10 cellular contexts compared by ENCODE assay signal in genomic region chr5:133952729-133953567, GRCh38. TPM values are rescaled to one million over a fixed set of nuclear protein-coding genes. Genes with fewer than 3 reads are reported as not detected.
DNase-seq lines count a peak whose midpoint lies in the region; ATAC-seq, FAIRE-seq and TF ChIP-seq lines count a peak whose summit lies in the region.
"Had no signal": no experiment of that assay in that cellular context is flagged by ENCODE, and none has a peak within 500 bp of the region (broad histone marks: within the 10 kb centered on the region; RNA-seq: fewer than 3 reads in every experiment).

No MANE protein-coding gene starts in this region.

- H3K4me2 ChIP-seq in H9 (ENCODE audit: insufficient read depth, insufficient read length, low read length): no peak overlapping the region

- peaks cover 2 to 3% of the 10 kb centered on the region in 2 donors for H3K36me3 ChIP-seq in small intestine (ENCODE audit: control insufficient read depth in 2 of 2, insufficient read depth in 2 of 2, low read length in 2 of 2)

- H2BK120ac ChIP-seq in H9 (ENCODE audit: low read depth, low read length, poor library complexity, severe bottlenecking): no peak overlapping the region

- no peak overlapping the region for H4K91ac ChIP-seq in H9 (ENCODE audit: insufficient read length, low read depth, low read length)

- H3K9me3 ChIP-seq in H9 (ENCODE audit: control insufficient read depth, low read depth, low read length) (no peaks in the 10 kb centered on the region), right cardiac atrium (ENCODE audit: control insufficient read depth, low read length) (no peaks in the 10 kb centered on the region), small intestine (ENCODE audit: control insufficient read depth, low read depth) (no peaks in the 10 kb centered on the region)

- H3K4ac ChIP-seq in H9 (ENCODE audit: low read depth, low read length): no peak overlapping the region

- H2BK20ac ChIP-seq in H9 (ENCODE audit: low read depth, low read length, poor library complexity, severe bottlenecking): no peak overlapping the region

- H3K4me3 ChIP-seq in astrocyte of the cerebellum (ENCODE audit: low read depth, low read length): no peak overlapping the region
- H3K4me3 ChIP-seq in right cardiac atrium (ENCODE audit: low read length): no peak overlapping the region
- H3K4me3 ChIP-seq in small intestine (ENCODE audit: low read depth in 1 of 2, low read length in 2 of 2): no peak overlapping the region

- H3K18ac ChIP-seq in H9 (ENCODE audit: insufficient read length, low read depth, low read length): no peak overlapping the region

- H3K23ac ChIP-seq in H9 (ENCODE audit: insufficient read length, low read depth, low read length): no peak overlapping the region

- no peak overlapping the region for H2BK12ac ChIP-seq in H9 (ENCODE audit: insufficient read length, low read depth, low read length)

- no peak for FAIRE-seq in small intestine (lab: Jason Lieb, UNC)

- no peaks in the 10 kb centered on the region for H3K79me2 ChIP-seq in H9 (ENCODE audit: insufficient read depth, low read length)

- CTCF ChIA-PET in activated CD4-positive, alpha-beta memory T cell treated with anti-CD3 and anti-CD28 coated beads, Interleukin-2, amount 10 ng/mL, durations not matched to agents 7 days and 5 days (lab: Charles Lee): interaction anchor here (0.7 kb wide), 1 partner anchor 19 kb away, joined by 3 read pairs; no protein-coding TSS in a partner anchor

- no peak overlapping the region for H3K4me3 Mint-ChIP-seq in H9
- no peak overlapping the region for H3K4me3 Mint-ChIP-seq in activated CD4-positive, alpha-beta memory T cell treated with anti-CD3 and anti-CD28 coated beads, Interleukin-2, amount 10 ng/mL, durations not matched to agents 7 days and 5 days
- H3K4me3 Mint-ChIP-seq: naive B cell had no signal

- POLR2A ChIA-PET in activated CD4-positive, alpha-beta memory T cell treated with anti-CD3 and anti-CD28 coated beads, Interleukin-2, amount 10 ng/mL, durations not matched to agents 7 days and 5 days (lab: Charles Lee): no interaction called here

- no peak overlapping the region for H3K56ac ChIP-seq in H9 (ENCODE audit: insufficient read length, low read depth, low read length)

- peak overlapping the region; percentile 57 for H4K8ac ChIP-seq in H9 (replicated peaks; ENCODE audit: insufficient read length, low read depth, low read length)

- TF ChIP-seq CTCF in H9 (conservative IDR thresholded peaks at IDR 0.05) (no peak), astrocyte of the cerebellum (IDR thresholded peaks at IDR 0.05; ENCODE audit: low read depth, low read length, missing control alignments) (no peak)

- H3K4me1 ChIP-seq in H9 (ENCODE audit: insufficient read depth, low read length): no peaks in the 10 kb centered on the region
- H3K4me1 ChIP-seq in right cardiac atrium (ENCODE audit: control insufficient read depth, insufficient read depth, low read length): peaks cover 14% of the 10 kb centered on the region
- H3K4me1 ChIP-seq in small intestine (ENCODE audit: control insufficient read depth in 2 of 2, insufficient read depth in 1 of 2, low read depth in 1 of 2, low read length in 1 of 2): peaks cover 0 to 6% of the 10 kb centered on the region in 2 donors

- no peaks in the 10 kb centered on the region for H3K9me3 Mint-ChIP-seq in H9
- no peaks in the 10 kb centered on the region for H3K9me3 Mint-ChIP-seq in activated CD4-positive, alpha-beta memory T cell treated with anti-CD3 and anti-CD28 coated beads, Interleukin-2, amount 10 ng/mL, durations not matched to agents 7 days and 5 days
- H3K9me3 Mint-ChIP-seq: activated naive CD4-positive, alpha-beta T cell treated with anti-CD3 and anti-CD28 coated beads, Interleukin-2, amount 50 U/mL, for 72 hours; naive B cell had no signal

- H3K14ac ChIP-seq in H9 (ENCODE audit: insufficient read depth, low read length): no peak overlapping the region

- peak overlapping the region in 2 of 3 experiments; percentile 14 to 50; a peak in 1 of 7 replicates for H3K27ac Mint-ChIP-seq in H9
- no peak overlapping the region for H3K27ac Mint-ChIP-seq in activated CD4-positive, alpha-beta memory T cell treated with anti-CD3 and anti-CD28 coated beads, Interleukin-2, amount 10 ng/mL, durations not matched to agents 7 days and 5 days

- H3T11ph ChIP-seq in H9 (ENCODE audit: low read length): no peak overlapping the region

- intact Hi-C loops in right cardiac atrium (cut with DNase I): no loop called here

- no peak overlapping the region for H2AFZ ChIP-seq in H9 (ENCODE audit: low read length)

- no peaks in the 10 kb centered on the region for H3K79me1 ChIP-seq in H9 (ENCODE audit: insufficient read depth, low read depth, low read length, poor library complexity, severe bottlenecking)

- H3K9ac ChIP-seq in H9 (ENCODE audit: extremely low read depth, insufficient read length, low read length): no peak overlapping the region

- no peak for DNase-seq in H9
- DNase-seq in astrocyte of the cerebellum (ENCODE audit: low read depth): peak; percentile 82
- DNase-seq in right cardiac atrium: peak; percentile 66 to 75 (median 66)
- DNase-seq in small intestine: peak; percentile 87
- no peak for DNase-seq in activated effector memory CD4-positive, alpha-beta T cell treated with anti-CD3 and anti-CD28 coated beads, Interleukin-2, amount 50 U/mL, for 16 hours
- DNase-seq in DMS53 (lab: John Stamatoyannopoulos, UW): no peak
- no peak for DNase-seq in activated CD4-positive, alpha-beta memory T cell treated with anti-CD3 and anti-CD28 coated beads, Interleukin-2, amount 10 ng/mL, durations not matched to agents 7 days and 5 days
- DNase-seq in DMS 273 (lab: John Stamatoyannopoulos, UW; ENCODE audit: unreplicated experiment): no peak
- DNase-seq: naive B cell had no signal

- WGBS in H9 (ENCODE audit: extremely low coverage, insufficient read length, low lambda C conversion rate): no CpG with 5 or more reads among the region's 10 CpGs
- WGBS in right cardiac atrium: 43% methylated on average over 10 of the region's 10 CpGs
- WGBS in small intestine, 3 donors: 47 to 54% (median 53%) methylated on average over 10 of the region's 10 CpGs

- no peak overlapping the region for H2AK5ac ChIP-seq in H9 (ENCODE audit: insufficient read length, low read length)

- H3K27me3 ChIP-seq in H9 (ENCODE audit: insufficient read depth, low read length): no peaks in the 10 kb centered on the region
- no peaks in the 10 kb centered on the region for H3K27me3 ChIP-seq in right cardiac atrium (ENCODE audit: control insufficient read depth, insufficient read depth)
- H3K27me3 ChIP-seq in small intestine (ENCODE audit: control insufficient read depth in 2 of 2, insufficient read depth in 2 of 2, low read length in 2 of 2): no peaks in the 10 kb centered on the region

- H4K5ac ChIP-seq in H9 (ENCODE audit: insufficient read length, low read depth, low read length): no peak overlapping the region

- H3K27me3 Mint-ChIP-seq in H9 (ENCODE audit: low read depth): peaks cover 2% of the 10 kb centered on the region; the same call in 1 of the 2 replicates
- H3K27me3 Mint-ChIP-seq in activated CD4-positive, alpha-beta memory T cell treated with anti-CD3 and anti-CD28 coated beads, Interleukin-2, amount 10 ng/mL, durations not matched to agents 7 days and 5 days: no peaks in the 10 kb centered on the region
- H3K27me3 Mint-ChIP-seq: naive B cell had no signal

- H3K23me2 ChIP-seq in H9 (ENCODE audit: insufficient read length, low read depth, low read length, poor library complexity, severe bottlenecking): no peaks in the 10 kb centered on the region

- peaks cover 2 to 23% (median 18%) of the 10 kb centered on the region in 3 experiments; a peak in 6 of 7 replicates for H3K36me3 Mint-ChIP-seq in H9 (ENCODE audit: insufficient read depth in 1 of 3, low read depth in 3 of 3)
- H3K36me3 Mint-ChIP-seq in activated CD4-positive, alpha-beta memory T cell treated with anti-CD3 and anti-CD28 coated beads, Interleukin-2, amount 10 ng/mL, durations not matched to agents 7 days and 5 days (ENCODE audit: low read depth): peaks cover 19% of the 10 kb centered on the region

- in situ Hi-C loops in astrocyte of the cerebellum (cut with HindIII; ENCODE audit: low sequenced_read_pairs): no loop called here

- H3K27ac ChIP-seq in H9 (ENCODE audit: insufficient read length, low read depth, low read length): peak overlapping the region; percentile 27
- peak overlapping the region; percentile 98 for H3K27ac ChIP-seq in right cardiac atrium (ENCODE audit: low read length)
- peak overlapping the region; percentile 15 to 65 for H3K27ac ChIP-seq in small intestine (ENCODE audit: low read depth in 1 of 2, low read length in 1 of 2)

- no peak overlapping the region for H2BK5ac ChIP-seq in H9 (ENCODE audit: insufficient read length, low read length)

- peak; percentile 90 to 96 for ATAC-seq in right cardiac atrium
- ATAC-seq: activated naive CD4-positive, alpha-beta T cell treated with anti-CD3 and anti-CD28 coated beads, Interleukin-2, amount 50 U/mL, for 72 hours had no signal

- H4K20me1 ChIP-seq in H9 (ENCODE audit: control insufficient read depth, insufficient read depth, insufficient read length): no peaks in the 10 kb centered on the region

- H2BK15ac ChIP-seq in H9 (ENCODE audit: low read depth, low read length): no peak overlapping the region

- peaks cover 11% of the 10 kb centered on the region in 2 experiments for H3K4me1 Mint-ChIP-seq in H9
- peaks cover 7% of the 10 kb centered on the region for H3K4me1 Mint-ChIP-seq in activated CD4-positive, alpha-beta memory T cell treated with anti-CD3 and anti-CD28 coated beads, Interleukin-2, amount 10 ng/mL, durations not matched to agents 7 days and 5 days

RNA-seq across cellular contexts. Expression of gene C5orf15, which starts 15.5 kb away (rescaled TPM):
- 32.7 and 33.4 TPM in 2 replicates for total RNA-seq in H9 (2021)
- 10 to 100 TPM; 25.8 to 32.0 (median 28.7) TPM for total RNA-seq in right cardiac atrium
- polyA plus RNA-seq in right cardiac atrium: 29.6 TPM
- polyA plus RNA-seq in small intestine: 10 to 100 TPM; 17.3 to 39.2 (median 20.1) TPM
- total RNA-seq in activated CD4-positive, alpha-beta memory T cell treated with anti-CD3 and anti-CD28 coated beads, Interleukin-2, amount 10 ng/mL, durations not matched to agents 7 days and 5 days: 10 to 100 TPM; 24.4 to 27.7 TPM

RNA-seq across cellular contexts. Expression of gene VDAC1, which starts 51.8 kb away (rescaled TPM):
- total RNA-seq in H9 (2021): 206 and 208 TPM in 2 replicates
- 100 to 1,000 TPM; 325 to 357 (median 335) TPM for total RNA-seq in right cardiac atrium
- polyA plus RNA-seq in right cardiac atrium: 393 TPM
- 100 to 1,000 TPM; 252 to 412 (median 309) TPM for polyA plus RNA-seq in small intestine
- total RNA-seq in activated CD4-positive, alpha-beta memory T cell treated with anti-CD3 and anti-CD28 coated beads, Interleukin-2, amount 10 ng/mL, durations not matched to agents 7 days and 5 days: 100 to 1,000 TPM; 216 to 218 TPM

Comparison
In these comparisons a context has a peak if more than half of its experiments do, and no peak if none do; other contexts are left out.
1. DNase-seq: peak in astrocyte of the cerebellum (single experiment), right cardiac atrium (3 of 3) and small intestine (single experiment); none in H9 (single experiment), activated effector memory CD4-positive, alpha-beta T cell treated with anti-CD3 and anti-CD28 coated beads, Interleukin-2, amount 50 U/mL, for 16 hours (single experiment), DMS53 (single experiment), activated CD4-positive, alpha-beta memory T cell treated with anti-CD3 and anti-CD28 coated beads, Interleukin-2, amount 10 ng/mL, durations not matched to agents 7 days and 5 days (single experiment) and DMS 273 (single experiment).
2. H3K27ac ChIP-seq: peak in every context shown above with its lines; median percentile 98 in right cardiac atrium; 40 in small intestine; 27 in H9.